In the genomic region with DNA sequence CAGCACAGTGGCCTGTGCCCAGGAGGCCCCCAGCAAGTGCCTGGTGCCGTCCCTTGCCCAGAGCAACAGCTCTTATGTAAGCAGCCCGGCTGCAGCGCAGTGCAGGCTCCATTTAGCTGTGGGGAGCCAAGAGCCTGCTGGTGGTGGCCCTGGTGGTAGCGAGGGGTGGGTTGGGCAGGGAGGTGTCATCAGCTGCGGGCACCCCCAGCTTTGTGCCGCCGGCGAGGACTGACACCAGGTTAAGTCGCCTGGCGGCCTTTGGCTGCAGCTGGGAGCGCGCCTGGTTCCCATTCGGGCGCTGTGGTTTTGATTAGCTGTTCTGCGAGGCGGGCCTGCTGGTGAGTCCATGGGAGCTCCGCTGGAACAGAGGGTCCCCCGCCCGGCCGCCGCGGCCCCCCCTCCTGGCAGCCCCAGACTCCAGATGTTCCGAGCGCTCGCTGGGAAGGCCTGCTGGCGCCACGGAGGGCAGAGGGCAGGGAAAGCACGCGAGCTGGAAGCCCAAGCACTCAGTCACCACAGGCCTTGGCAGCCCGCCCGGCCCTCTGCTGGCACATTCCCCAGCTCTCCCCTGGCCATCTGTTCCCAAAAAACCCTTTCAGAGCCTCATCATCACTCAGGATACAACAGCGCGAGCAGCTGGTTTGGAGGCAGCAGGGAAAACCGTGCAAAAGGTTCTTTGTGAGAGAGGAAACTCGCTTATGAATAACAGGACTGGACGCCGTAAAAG, we compare ENCODE assay signal across 1 cellular context.
TF ChIP-seq lines count a peak whose summit lies in the region.

No MANE protein-coding gene starts in this region.

TF ChIP-seq in A549, 52 proteins besides CTCF, POLR2A, EP300 and RAD21 (continued from another document):
- TF ChIP-seq, protein P1, sequence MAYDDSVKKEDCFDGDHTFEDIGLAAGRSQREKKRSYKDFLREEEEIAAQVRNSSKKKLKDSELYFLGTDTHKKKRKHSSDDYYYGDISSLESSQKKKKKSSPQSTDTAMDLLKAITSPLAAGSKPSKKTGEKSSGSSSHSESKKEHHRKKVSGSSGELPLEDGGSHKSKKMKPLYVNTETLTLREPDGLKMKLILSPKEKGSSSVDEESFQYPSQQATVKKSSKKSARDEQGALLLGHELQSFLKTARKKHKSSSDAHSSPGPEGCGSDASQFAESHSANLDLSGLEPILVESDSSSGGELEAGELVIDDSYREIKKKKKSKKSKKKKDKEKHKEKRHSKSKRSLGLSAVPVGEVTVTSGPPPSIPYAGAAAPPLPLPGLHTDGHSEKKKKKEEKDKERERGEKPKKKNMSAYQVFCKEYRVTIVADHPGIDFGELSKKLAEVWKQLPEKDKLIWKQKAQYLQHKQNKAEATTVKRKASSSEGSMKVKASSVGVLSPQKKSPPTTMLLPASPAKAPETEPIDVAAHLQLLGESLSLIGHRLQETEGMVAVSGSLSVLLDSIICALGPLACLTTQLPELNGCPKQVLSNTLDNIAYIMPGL (CRISPR knock-in tag; IDR thresholded peaks at IDR 0.05; ENCODE audit: borderline replicate concordance), result no peak
- TF ChIP-seq ZFP36 (IDR thresholded peaks at IDR 0.05; ENCODE audit: borderline replicate concordance, partially characterized antibody) (no peak), JUNB (IDR thresholded peaks at IDR 0.05) (peak; percentile 35; the same call in 1 of the 2 replicates), EHMT2 (IDR thresholded peaks at IDR 0.05; ENCODE audit: low read depth) (no peak), SMC3 (IDR thresholded peaks at IDR 0.05) (peak; percentile 68)
- TF ChIP-seq, protein P2, sequence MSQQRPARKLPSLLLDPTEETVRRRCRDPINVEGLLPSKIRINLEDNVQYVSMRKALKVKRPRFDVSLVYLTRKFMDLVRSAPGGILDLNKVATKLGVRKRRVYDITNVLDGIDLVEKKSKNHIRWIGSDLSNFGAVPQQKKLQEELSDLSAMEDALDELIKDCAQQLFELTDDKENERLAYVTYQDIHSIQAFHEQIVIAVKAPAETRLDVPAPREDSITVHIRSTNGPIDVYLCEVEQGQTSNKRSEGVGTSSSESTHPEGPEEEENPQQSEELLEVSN (IDR thresholded peaks at IDR 0.05; ENCODE audit: borderline replicate concordance, low read depth), result peak; percentile 58; the same call in 1 of the 2 replicates
- TF ChIP-seq, protein P3, sequence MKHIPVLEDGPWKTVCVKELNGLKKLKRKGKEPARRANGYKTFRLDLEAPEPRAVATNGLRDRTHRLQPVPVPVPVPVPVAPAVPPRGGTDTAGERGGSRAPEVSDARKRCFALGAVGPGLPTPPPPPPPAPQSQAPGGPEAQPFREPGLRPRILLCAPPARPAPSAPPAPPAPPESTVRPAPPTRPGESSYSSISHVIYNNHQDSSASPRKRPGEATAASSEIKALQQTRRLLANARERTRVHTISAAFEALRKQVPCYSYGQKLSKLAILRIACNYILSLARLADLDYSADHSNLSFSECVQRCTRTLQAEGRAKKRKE (CRISPR knock-in tag; IDR thresholded peaks at IDR 0.05; ENCODE audit: low read depth), result peak; percentile 100
